ENCODE assay signal across 29 cellular contexts in genomic region chr5:123778641-123779040, GRCh38.
"Had no signal": no experiment of that assay in that cellular context is flagged by ENCODE, and none has a peak within 500 bp of the region (broad histone marks: within the 10 kb centered on the region; RNA-seq: fewer than 3 reads in every experiment).

No MANE protein-coding gene starts in this region.

- H3K27ac ChIP-seq: coronary artery, dorsolateral prefrontal cortex, epithelial cell of prostate, esophagus squamous epithelium, gastrocnemius medialis, heart right ventricle, left lung, lower lobe of right lung had no signal

- H3K36me3 Mint-ChIP-seq: naive B cell; naive thymus-derived CD8-positive, alpha-beta T cell had no signal

- H3K4me3 Mint-ChIP-seq: effector memory CD8-positive, alpha-beta T cell; endodermal cell; mesothelial cell of epicardium; naive thymus-derived CD8-positive, alpha-beta T cell had no signal

- ATAC-seq: effector memory CD8-positive, alpha-beta T cell; esophagus mucosa; gastrocnemius medialis; heart right ventricle; left cardiac atrium; left lung; left ventricle myocardium superior; lower lobe of right lung; mucosa of descending colon; naive thymus-derived CD8-positive, alpha-beta T cell had no signal

- H3K4me1 Mint-ChIP-seq: endodermal cell; naive B cell; naive thymus-derived CD8-positive, alpha-beta T cell had no signal

- H3K36me3 ChIP-seq: esophagus squamous epithelium, gastrocnemius medialis, heart right ventricle, left lung, lower lobe of right lung had no signal

- H3K27me3 ChIP-seq: dorsolateral prefrontal cortex, gastrocnemius medialis, heart right ventricle, left lung had no signal

- H3K4me3 ChIP-seq: coronary artery, dorsolateral prefrontal cortex, esophagus squamous epithelium, gastrocnemius medialis, heart right ventricle, left lung, lower lobe of right lung, mucosa of descending colon had no signal

- H3K4me1 ChIP-seq: esophagus squamous epithelium, gastrocnemius medialis, heart right ventricle, left lung, lower lobe of right lung had no signal

- DNase-seq: dermis blood vessel endothelial cell; effector CD4-positive, alpha-beta T cell; effector memory CD8-positive, alpha-beta T cell; endodermal cell; erythroblast; esophagus squamous epithelium; foreskin fibroblast; foreskin melanocyte; gastrocnemius medialis; glutamatergic neuron; head of caudate nucleus; heart right ventricle; hippocampal formation; left cardiac atrium; left lung; left ventricle myocardium superior; lower lobe of right lung; mesenchymal stem cell; mucosa of descending colon; naive B cell; naive thymus-derived CD8-positive, alpha-beta T cell had no signal

- H3K9me3 Mint-ChIP-seq: naive B cell; naive thymus-derived CD8-positive, alpha-beta T cell had no signal

- H3K27me3 Mint-ChIP-seq: effector memory CD8-positive, alpha-beta T cell; naive B cell had no signal

- H3K9me3 ChIP-seq: esophagus squamous epithelium, gastrocnemius medialis, heart right ventricle, left lung, lower lobe of right lung, mucosa of descending colon had no signal

- FAIRE-seq: endometrium, islet of Langerhans, keratinocyte had no signal

- H3K27ac Mint-ChIP-seq: effector memory CD8-positive, alpha-beta T cell; endodermal cell; mesothelial cell of epicardium; naive thymus-derived CD8-positive, alpha-beta T cell had no signal
